ENCODE assay signal across 1 cellular context in genomic region chr14:89956294-89957009, GRCh38.
TF ChIP-seq lines count a peak whose summit lies in the region.

No MANE protein-coding gene starts in this region.

TF ChIP-seq in GM23338, 12 proteins besides CTCF, POLR2A, EP300 and RAD21 (continued from another document):
- TF ChIP-seq, protein P1, sequence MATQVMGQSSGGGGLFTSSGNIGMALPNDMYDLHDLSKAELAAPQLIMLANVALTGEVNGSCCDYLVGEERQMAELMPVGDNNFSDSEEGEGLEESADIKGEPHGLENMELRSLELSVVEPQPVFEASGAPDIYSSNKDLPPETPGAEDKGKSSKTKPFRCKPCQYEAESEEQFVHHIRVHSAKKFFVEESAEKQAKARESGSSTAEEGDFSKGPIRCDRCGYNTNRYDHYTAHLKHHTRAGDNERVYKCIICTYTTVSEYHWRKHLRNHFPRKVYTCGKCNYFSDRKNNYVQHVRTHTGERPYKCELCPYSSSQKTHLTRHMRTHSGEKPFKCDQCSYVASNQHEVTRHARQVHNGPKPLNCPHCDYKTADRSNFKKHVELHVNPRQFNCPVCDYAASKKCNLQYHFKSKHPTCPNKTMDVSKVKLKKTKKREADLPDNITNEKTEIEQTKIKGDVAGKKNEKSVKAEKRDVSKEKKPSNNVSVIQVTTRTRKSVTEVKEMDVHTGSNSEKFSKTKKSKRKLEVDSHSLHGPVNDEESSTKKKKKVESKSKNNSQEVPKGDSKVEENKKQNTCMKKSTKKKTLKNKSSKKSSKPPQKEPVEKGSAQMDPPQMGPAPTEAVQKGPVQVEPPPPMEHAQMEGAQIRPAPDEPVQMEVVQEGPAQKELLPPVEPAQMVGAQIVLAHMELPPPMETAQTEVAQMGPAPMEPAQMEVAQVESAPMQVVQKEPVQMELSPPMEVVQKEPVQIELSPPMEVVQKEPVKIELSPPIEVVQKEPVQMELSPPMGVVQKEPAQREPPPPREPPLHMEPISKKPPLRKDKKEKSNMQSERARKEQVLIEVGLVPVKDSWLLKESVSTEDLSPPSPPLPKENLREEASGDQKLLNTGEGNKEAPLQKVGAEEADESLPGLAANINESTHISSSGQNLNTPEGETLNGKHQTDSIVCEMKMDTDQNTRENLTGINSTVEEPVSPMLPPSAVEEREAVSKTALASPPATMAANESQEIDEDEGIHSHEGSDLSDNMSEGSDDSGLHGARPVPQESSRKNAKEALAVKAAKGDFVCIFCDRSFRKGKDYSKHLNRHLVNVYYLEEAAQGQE (IDR thresholded peaks at IDR 0.05; ENCODE audit: unreplicated experiment): no peak
- TF ChIP-seq POLR2AphosphoS5 (IDR thresholded peaks at IDR 0.05; ENCODE audit: low read depth) (no peak), EZH2phosphoT487 (IDR thresholded peaks at IDR 0.05; ENCODE audit: unreplicated experiment) (no peak), STAT1 (IDR thresholded peaks at IDR 0.05; ENCODE audit: unreplicated experiment) (no peak), JUNB (IDR thresholded peaks at IDR 0.05; ENCODE audit: unreplicated experiment) (no peak), EZH2 (IDR thresholded peaks at IDR 0.05; ENCODE audit: low read depth, unreplicated experiment) (no peak), ZNF114 (CRISPR knock-in tag; IDR thresholded peaks at IDR 0.05) (no peak)
- TF ChIP-seq, protein P2, sequence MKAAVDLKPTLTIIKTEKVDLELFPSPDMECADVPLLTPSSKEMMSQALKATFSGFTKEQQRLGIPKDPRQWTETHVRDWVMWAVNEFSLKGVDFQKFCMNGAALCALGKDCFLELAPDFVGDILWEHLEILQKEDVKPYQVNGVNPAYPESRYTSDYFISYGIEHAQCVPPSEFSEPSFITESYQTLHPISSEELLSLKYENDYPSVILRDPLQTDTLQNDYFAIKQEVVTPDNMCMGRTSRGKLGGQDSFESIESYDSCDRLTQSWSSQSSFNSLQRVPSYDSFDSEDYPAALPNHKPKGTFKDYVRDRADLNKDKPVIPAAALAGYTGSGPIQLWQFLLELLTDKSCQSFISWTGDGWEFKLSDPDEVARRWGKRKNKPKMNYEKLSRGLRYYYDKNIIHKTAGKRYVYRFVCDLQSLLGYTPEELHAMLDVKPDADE (IDR thresholded peaks at IDR 0.05): no peak
